In the genomic region with DNA sequence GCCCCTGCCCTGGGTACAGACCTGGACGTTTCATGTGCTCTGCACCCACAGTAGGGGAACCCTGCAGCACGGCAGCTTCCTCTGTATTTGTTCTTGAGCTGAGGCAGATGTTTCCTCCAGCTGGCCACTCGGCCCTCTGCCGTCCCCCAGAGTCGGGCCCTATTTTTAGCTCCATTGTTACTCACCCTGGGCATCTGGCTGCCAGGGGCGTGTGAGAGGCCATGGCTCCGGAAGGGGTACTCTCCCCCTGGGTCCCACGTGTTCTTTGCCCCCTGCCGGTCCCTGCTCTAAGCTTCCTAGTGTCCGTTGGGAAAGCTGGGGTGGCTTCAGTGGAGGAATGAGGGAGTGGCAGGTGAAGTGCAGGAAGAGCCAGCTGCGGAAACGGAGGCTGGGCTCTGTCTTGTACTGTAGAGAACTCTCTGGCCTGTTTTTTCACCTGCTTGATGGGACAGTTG, we compare ENCODE assay signal across 10 cellular contexts. TPM values are rescaled to one million over a fixed set of nuclear protein-coding genes. Genes with fewer than 3 reads are reported as not detected.
DNase-seq lines count a peak whose midpoint lies in the region; ATAC-seq, FAIRE-seq and TF ChIP-seq lines count a peak whose summit lies in the region.
"Had no signal": no experiment of that assay in that cellular context is flagged by ENCODE, and none has a peak within 500 bp of the region (broad histone marks: within the 10 kb centered on the region; RNA-seq: fewer than 3 reads in every experiment).

No MANE protein-coding gene starts in this region.

- H2BK5ac ChIP-seq in H1 (ENCODE audit: low read depth, low read length), result peak overlapping the region; percentile 72

- TF ChIP-seq POLR2A in H1 (IDR thresholded peaks at IDR 0.05; ENCODE audit: control extremely low read depth in 1 of 2, low read depth in 2 of 2, low read length in 2 of 2), result no peak

- H2BK15ac ChIP-seq in H1 (ENCODE audit: low read length), result 0 out of 2 replicates have a peak overlapping the region, but pooled peaks have one; percentile 75

- TF ChIP-seq RAD21 in H1 (IDR thresholded peaks at IDR 0.05 in 1 of 2, conservative IDR thresholded peaks at IDR 0.05 in 1 of 2; ENCODE audit: low read depth in 2 of 2, low read length in 2 of 2), result no peak; a peak in 1 of 4 replicates

- CTCF ChIA-PET in H1 (lab: Charles Lee; ENCODE audit: partially characterized antibody), result interaction anchor here (0.6 to 4.5 kb wide), 12 partner anchors 9 to 308 kb away, joined by 3 to 23 read pairs (median 4); no protein-coding TSS in a partner anchor

- POLR2A ChIA-PET in H1 (lab: Charles Lee; ENCODE audit: partially characterized antibody), result interaction anchor here (1.5 to 1.6 kb wide), 2 partner anchors 16 to 30 kb away, joined by 5 read pairs; partner anchors contain the start of gene PALD1

- no peak overlapping the region for H3K23ac ChIP-seq in H1 (ENCODE audit: insufficient read length)

- DNase-seq in Ammon's horn (ENCODE audit: low spot score) (peak; percentile 70), Karpas-422 (peak; percentile 55), H1 (ENCODE audit: low read depth in 1 of 2, low spot score in 2 of 2) (peak in 1 of 2 experiments; percentile 60), myocyte (ENCODE audit: low read depth) (peak; percentile 80), NCI-H2196 (lab: John Stamatoyannopoulos, UW; ENCODE audit: unreplicated experiment) (no peak), RKO (ENCODE audit: low spot score) (no peak), ureter (ENCODE audit: low spot score) (no peak)
- DNase-seq: activated CD4-positive, alpha-beta T cell treated with anti-CD3 and anti-CD28 coated beads, Interleukin-2, amount 10 ng/mL, durations not matched to agents 7 days and 5 days; stimulated activated naive CD4-positive, alpha-beta T cell had no signal

- TF ChIP-seq EP300 in H1 (IDR thresholded peaks at IDR 0.05; ENCODE audit: borderline replicate concordance in 1 of 2, low read depth in 2 of 2, low read length in 2 of 2), result no peak

- H3K4me2 ChIP-seq in Karpas-422 (ENCODE audit: low read depth, low read length, poor library complexity, severe bottlenecking) (peak overlapping the region; percentile 41), H1 (ENCODE audit: insufficient read depth in 1 of 2, low read depth in 2 of 2, low read length in 2 of 2) (peak overlapping the region; percentile 20 to 38; a peak in 2 of 4 replicates)

- 0 out of 2 replicates have a peak overlapping the region, but pooled peaks have one; percentile 15 for H3K18ac ChIP-seq in H1 (ENCODE audit: extremely low read depth, low read length)

- no peak overlapping the region for H3K4ac ChIP-seq in H1 (replicated peaks; ENCODE audit: insufficient read length, low read depth, low read length)

- H4K20me1 ChIP-seq in Karpas-422 (ENCODE audit: insufficient read depth, low read depth, low read length) (no peaks in the 10 kb centered on the region; the same call in 1 of the 2 replicates), H1 (replicated peaks in 1 of 2; ENCODE audit: control insufficient read depth in 1 of 2, insufficient read depth in 2 of 2, low read length in 2 of 2) (peaks cover 0 to 1% of the 10 kb centered on the region in 2 experiments)

- H4K8ac ChIP-seq in H1 (ENCODE audit: extremely low read depth, insufficient read depth, low read length), result 0 out of 2 replicates have a peak overlapping the region, but pooled peaks have one; percentile 9

- 40% methylated on average over 12 of the region's 12 CpGs; no CpG with 5 or more reads in 1 of the 2 experiments for WGBS in H1 (ENCODE audit: extremely low coverage in 1 of 2, insufficient coverage in 1 of 2, insufficient read length in 1 of 2, insufficient replicate concordance in 2 of 2, low coverage in 1 of 2, low lambda C conversion rate in 2 of 2, missing lambda C conversion rate in 1 of 2), 2 experiments

- no peak for ATAC-seq in HG03442 (IDR thresholded peaks at IDR 0.05; ENCODE audit: unreplicated experiment)

- H3K9ac ChIP-seq in Karpas-422 (ENCODE audit: low read length) (peak overlapping the region; percentile 23), H1 (replicated peaks in 1 of 4; ENCODE audit: extremely low read depth in 1 of 4, low read depth in 3 of 4, low read length in 3 of 4) (no peak overlapping the region)

- no peak for TF ChIP-seq CTCF in H1 (IDR thresholded peaks at IDR 0.05; ENCODE audit: control extremely low read depth in 1 of 3, insufficient read depth in 1 of 3, low read depth in 1 of 3, low read length in 3 of 3)

- H2AFZ ChIP-seq in Karpas-422 (ENCODE audit: low read length), result no peak overlapping the region
- H2AFZ ChIP-seq in H1 (ENCODE audit: low read length), result no peak overlapping the region

- H3K79me1 ChIP-seq in H1 (ENCODE audit: low read depth, low read length), result peaks cover 8% of the 10 kb centered on the region; the same call in 1 of the 2 replicates

- H3K14ac ChIP-seq in H1 (ENCODE audit: insufficient read length), result no peak overlapping the region

- no peaks in the 10 kb centered on the region; the same call in 1 of the 2 replicates for H3K23me2 ChIP-seq in H1 (ENCODE audit: low read depth, low read length)

- H3K4me3 ChIP-seq in Karpas-422 (ENCODE audit: low read length), result no peak overlapping the region
- H3K4me3 ChIP-seq in H1 (ENCODE audit: extremely low read depth in 1 of 4, insufficient read depth in 2 of 4, low read depth in 3 of 4, low read length in 4 of 4), result no peak overlapping the region

- no peak overlapping the region for H4K5ac ChIP-seq in H1 (ENCODE audit: insufficient read length, low read depth, low read length)

- peak overlapping the region; percentile 82; the same call in 1 of the 2 replicates for H2BK20ac ChIP-seq in H1 (ENCODE audit: low read length)

- no peak overlapping the region for H4K91ac ChIP-seq in H1 (replicated peaks; ENCODE audit: insufficient read length, low read length)

- H3K27me3 ChIP-seq in Karpas-422 (ENCODE audit: low read length), result no peaks in the 10 kb centered on the region
- H3K27me3 ChIP-seq in H1 (replicated peaks in 1 of 4; ENCODE audit: control insufficient read depth in 3 of 4, extremely low read depth in 1 of 4, insufficient read depth in 3 of 4, low read length in 3 of 4), result no peaks in the 10 kb centered on the region; a peak in 2 of 7 replicates

- peak overlapping the region; percentile 60; the same call in 1 of the 2 replicates for H2BK12ac ChIP-seq in H1 (ENCODE audit: low read depth, low read length)

- H3K27ac ChIP-seq in Karpas-422 (ENCODE audit: low read length) (peak overlapping the region; percentile 84), H1 (ENCODE audit: low read depth, low read length) (no peak overlapping the region)

- peaks cover 76% of the 10 kb centered on the region for H3K4me1 ChIP-seq in Karpas-422 (ENCODE audit: low read length)
- H3K4me1 ChIP-seq in H1 (replicated peaks in 1 of 4; ENCODE audit: control insufficient read depth in 3 of 4, insufficient read depth in 4 of 4, low read length in 3 of 4), result peaks cover 0 to 25% (median 18%) of the 10 kb centered on the region in 4 experiments; a peak in 6 of 7 replicates

- no peak for FAIRE-seq in H1 (lab: Jason Lieb, UNC)

- H3K56ac ChIP-seq in H1 (replicated peaks; ENCODE audit: insufficient read length, low read depth, low read length), result no peak overlapping the region

- H3K79me2 ChIP-seq in Karpas-422 (ENCODE audit: low read length) (peaks cover 93% of the 10 kb centered on the region), H1 (ENCODE audit: control insufficient read depth in 1 of 2, insufficient read depth in 2 of 2, low read length in 2 of 2) (no peaks in the 10 kb centered on the region)

- H3K9me2 ChIP-seq in Karpas-422 (replicated peaks; ENCODE audit: insufficient read depth, low read length), result no peaks in the 10 kb centered on the region

- H3K9me3 ChIP-seq in Karpas-422 (ENCODE audit: low read length) (no peaks in the 10 kb centered on the region), H1 (ENCODE audit: insufficient read depth in 2 of 2, low read depth in 1 of 2, low read length in 1 of 2) (no peaks in the 10 kb centered on the region)

- no peak overlapping the region for H2AK5ac ChIP-seq in H1 (ENCODE audit: low read depth, low read length)

- H3K36me3 ChIP-seq in Karpas-422 (ENCODE audit: insufficient read depth, low read length) (no peaks in the 10 kb centered on the region), H1 (ENCODE audit: control insufficient read depth in 2 of 4, insufficient read depth in 4 of 4, low read length in 3 of 4) (no peaks in the 10 kb centered on the region)

- no peak overlapping the region for H2BK120ac ChIP-seq in H1 (replicated peaks; ENCODE audit: low read depth, low read length)

TF ChIP-seq in H1, 55 proteins besides CTCF, POLR2A, EP300 and RAD21 (continues in another document):
- TF ChIP-seq RFX5 (IDR thresholded peaks at IDR 0.05; ENCODE audit: borderline replicate concordance, low read depth, low read length), result no peak
- 0 out of 2 replicates have a peak, but pooled peaks have one; percentile 13 for TF ChIP-seq CHD2 (IDR thresholded peaks at IDR 0.05; ENCODE audit: low read length)
- no peak for TF ChIP-seq FOSL1 (IDR thresholded peaks at IDR 0.05; ENCODE audit: insufficient read depth, low read depth, low read length)
- no peak for TF ChIP-seq TAF7 (optimal IDR thresholded peaks at IDR 0.05; ENCODE audit: borderline replicate concordance, low read depth, low read length)
- TF ChIP-seq, protein P1, sequence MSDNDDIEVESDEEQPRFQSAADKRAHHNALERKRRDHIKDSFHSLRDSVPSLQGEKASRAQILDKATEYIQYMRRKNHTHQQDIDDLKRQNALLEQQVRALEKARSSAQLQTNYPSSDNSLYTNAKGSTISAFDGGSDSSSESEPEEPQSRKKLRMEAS (IDR thresholded peaks at IDR 0.05), result peak; percentile 52; the same call in 1 of the 2 replicates
- TF ChIP-seq, protein P2, sequence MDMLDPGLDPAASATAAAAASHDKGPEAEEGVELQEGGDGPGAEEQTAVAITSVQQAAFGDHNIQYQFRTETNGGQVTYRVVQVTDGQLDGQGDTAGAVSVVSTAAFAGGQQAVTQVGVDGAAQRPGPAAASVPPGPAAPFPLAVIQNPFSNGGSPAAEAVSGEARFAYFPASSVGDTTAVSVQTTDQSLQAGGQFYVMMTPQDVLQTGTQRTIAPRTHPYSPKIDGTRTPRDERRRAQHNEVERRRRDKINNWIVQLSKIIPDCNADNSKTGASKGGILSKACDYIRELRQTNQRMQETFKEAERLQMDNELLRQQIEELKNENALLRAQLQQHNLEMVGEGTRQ (IDR thresholded peaks at IDR 0.05; ENCODE audit: low read length), result peak; percentile 39; the same call in 1 of the 2 replicates

RNA-seq across cellular contexts. Expression of gene PALD1, which starts 30.4 kb away (rescaled TPM):
- 54.7 and 106 TPM in 2 replicates for total RNA-seq in Karpas-422 (2014; rRNA removed; shearing (Covaris generic); ENCODE audit: low replicate concordance)
- total RNA-seq in H1 (2021; fragmentation: NEBNext Ultra II Directional; extraction: Animal tissue kit (Norgen Biotek cat#: 25700)), result 31.8 and 32.8 TPM in 2 replicates
- 13.3 and 23.2 TPM in 2 replicates for polyA plus RNA-seq in H1 (2011; rRNA removed)
- polyA plus RNA-seq in H1 (2011; cell fraction: cytosol; rRNA removed), result 20.2 TPM
- polyA plus RNA-seq in H1 (2011; cell fraction: nucleus; rRNA removed), result 40.0 TPM
- polyA plus RNA-seq in H1 (2012, experiment 1 of 2), result 16.7 to 24.5 TPM (median 21.7 TPM) in 4 replicates
- polyA plus RNA-seq in H1 (2012, experiment 2 of 2), result 17.2 TPM
- polyA plus RNA-seq in H1 (2013, experiment 1 of 2), result 14.7 TPM
- polyA plus RNA-seq in H1 (2013, experiment 2 of 2), result 15.6 TPM
- polyA minus RNA-seq in H1 (2011; rRNA and poly(A)+ RNA removed), result 15.4 and 21.3 TPM in 2 replicates
- 16.5 TPM for polyA minus RNA-seq in H1 (2011; cell fraction: cytosol; rRNA and poly(A)+ RNA removed)
- polyA minus RNA-seq in H1 (2011; cell fraction: nucleus; rRNA and poly(A)+ RNA removed), result 13.8 TPM
- total RNA-seq in myocyte (0.21 and 0.31 TPM in 2 replicates), ureter (11.0 TPM)
- polyA plus RNA-seq in myocyte (2012), result 0.18 TPM

Comparison
In these comparisons a context has a peak if more than half of its experiments do, and no peak if none do; other contexts are left out.
1. DNase-seq: peak in Ammon's horn (single experiment), Karpas-422 (single experiment) and myocyte (single experiment); none in NCI-H2196 (single experiment), RKO (single experiment) and ureter (single experiment).